Comparison of ENCODE assay signal across 8 cellular contexts in genomic region chr17:16194339-16194738, GRCh38. TPM values are rescaled to one million over a fixed set of nuclear protein-coding genes. Genes with fewer than 3 reads are reported as not detected.
DNase-seq lines count a peak whose midpoint lies in the region; ATAC-seq and TF ChIP-seq lines count a peak whose summit lies in the region.
"Not testable (repeated sequence)": the region's sequence is repeated elsewhere in the genome, so short reads cannot be mapped to it uniquely, and the experiment has no call there.

No MANE protein-coding gene starts in this region.

- not testable (repeated sequence) for H3K4me1 ChIP-seq in CD8-positive, alpha-beta T cell (ENCODE audit: insufficient read depth, low read length)

- DNase-seq in CD8-positive, alpha-beta T cell; T-helper 17 cell; activated CD4-positive, alpha-beta memory T cell treated with anti-CD3 and anti-CD28 coated beads, Interleukin-2, amount 10 ng/mL, durations not matched to agents 7 days and 5 days; activated T-helper 1 cell treated with anti-CD3 and anti-CD28 coated beads, Interleukin-12 subunit alpha, Interleukin-12 subunit beta, Interleukin-2, Interleukin-4 antibody, amounts not matched to agents 30 ng/mL and 10 ng/mL and 1 ng/mL, durations not matched to agents 14 hours and 24 hours and 36 hours (ENCODE audit: low spot score); activated naive CD8-positive, alpha-beta T cell treated with anti-CD3 and anti-CD28 coated beads for 36 hours; endothelial cell (ENCODE audit: low spot score); natural killer cell treated with Interleukin-12 subunit alpha and Interleukin-12 subunit beta and Interleukin-15 and Interleukin-18, amount 100 ng/mL, for 72 hours (ENCODE audit: low spot score); stimulated activated naive B cell treated with anti-CD40 and anti-IgM and Interleukin-4, amounts not matched to agents 10 μg/mL and 1 μg/mL and 100 μg/mL, for 72 hours: not testable (repeated sequence)

- not testable (repeated sequence) for H3K9me3 ChIP-seq in CD8-positive, alpha-beta T cell (ENCODE audit: low read length); T-helper 17 cell (ENCODE audit: control insufficient read depth, low read length, poor library complexity, severe bottlenecking)

- not testable (repeated sequence) for H3K27ac ChIP-seq in CD8-positive, alpha-beta T cell (ENCODE audit: low read depth, low read length)

- not testable (repeated sequence) for H3K4me3 Mint-ChIP-seq in CD8-positive, alpha-beta T cell; T-helper 17 cell; activated CD4-positive, alpha-beta memory T cell treated with anti-CD3 and anti-CD28 coated beads, Interleukin-2, amount 10 ng/mL, durations not matched to agents 7 days and 5 days; activated T-helper 1 cell treated with anti-CD3 and anti-CD28 coated beads, Interleukin-12 subunit alpha, Interleukin-12 subunit beta, Interleukin-2, Interleukin-4 antibody, amounts not matched to agents 30 ng/mL and 10 ng/mL and 1 ng/mL, durations not matched to agents 14 hours and 24 hours and 36 hours; activated naive CD8-positive, alpha-beta T cell treated with anti-CD3 and anti-CD28 coated beads for 36 hours; endothelial cell (ENCODE audit: unreplicated experiment); natural killer cell treated with Interleukin-12 subunit alpha and Interleukin-12 subunit beta and Interleukin-15 and Interleukin-18, amount 100 ng/mL, for 72 hours
- H3K4me3 Mint-ChIP-seq in stimulated activated naive B cell treated with anti-CD40 and anti-IgM and Interleukin-4, amounts not matched to agents 10 μg/mL and 1 μg/mL and 100 μg/mL, for 72 hours = peak overlapping the region in 1 of 2 donors; percentile 9

- H3K27ac Mint-ChIP-seq in CD8-positive, alpha-beta T cell = peak overlapping the region; percentile 46
- peak overlapping the region; percentile 96 for H3K27ac Mint-ChIP-seq in T-helper 17 cell
- peak overlapping the region; percentile 9 for H3K27ac Mint-ChIP-seq in activated CD4-positive, alpha-beta memory T cell treated with anti-CD3 and anti-CD28 coated beads, Interleukin-2, amount 10 ng/mL, durations not matched to agents 7 days and 5 days
- H3K27ac Mint-ChIP-seq in activated T-helper 1 cell treated with anti-CD3 and anti-CD28 coated beads, Interleukin-12 subunit alpha, Interleukin-12 subunit beta, Interleukin-2, Interleukin-4 antibody, amounts not matched to agents 30 ng/mL and 10 ng/mL and 1 ng/mL, durations not matched to agents 14 hours and 24 hours and 36 hours = peak overlapping the region; percentile 3
- H3K27ac Mint-ChIP-seq in activated naive CD8-positive, alpha-beta T cell treated with anti-CD3 and anti-CD28 coated beads for 36 hours = peak overlapping the region; percentile 14
- peak overlapping the region; percentile 65 for H3K27ac Mint-ChIP-seq in endothelial cell (ENCODE audit: unreplicated experiment)
- peak overlapping the region; percentile 3 to 16 for H3K27ac Mint-ChIP-seq in natural killer cell treated with Interleukin-12 subunit alpha and Interleukin-12 subunit beta and Interleukin-15 and Interleukin-18, amount 100 ng/mL, for 72 hours
- H3K27ac Mint-ChIP-seq in stimulated activated naive B cell treated with anti-CD40 and anti-IgM and Interleukin-4, amounts not matched to agents 10 μg/mL and 1 μg/mL and 100 μg/mL, for 72 hours = peak overlapping the region; percentile 70

- intact Hi-C loops in CD8-positive, alpha-beta T cell (cut with DNase I, micrococcal nuclease); activated T-helper 1 cell treated with anti-CD3 and anti-CD28 coated beads, Interleukin-12 subunit alpha, Interleukin-12 subunit beta, Interleukin-2, Interleukin-4 antibody, amounts not matched to agents 30 ng/mL and 10 ng/mL and 1 ng/mL, durations not matched to agents 14 hours and 24 hours and 36 hours (cut with micrococcal nuclease): not testable (repeated sequence)

- H3K36me3 Mint-ChIP-seq in CD8-positive, alpha-beta T cell = peaks cover 68% of the 10 kb centered on the region
- H3K36me3 Mint-ChIP-seq in T-helper 17 cell (ENCODE audit: low read depth) (peaks cover 13% of the 10 kb centered on the region), endothelial cell (ENCODE audit: low read depth, unreplicated experiment) (peaks cover 16% of the 10 kb centered on the region)
- peaks cover 46% of the 10 kb centered on the region for H3K36me3 Mint-ChIP-seq in activated CD4-positive, alpha-beta memory T cell treated with anti-CD3 and anti-CD28 coated beads, Interleukin-2, amount 10 ng/mL, durations not matched to agents 7 days and 5 days (ENCODE audit: low read depth)
- H3K36me3 Mint-ChIP-seq in activated T-helper 1 cell treated with anti-CD3 and anti-CD28 coated beads, Interleukin-12 subunit alpha, Interleukin-12 subunit beta, Interleukin-2, Interleukin-4 antibody, amounts not matched to agents 30 ng/mL and 10 ng/mL and 1 ng/mL, durations not matched to agents 14 hours and 24 hours and 36 hours (ENCODE audit: low read depth) = peaks cover 24% of the 10 kb centered on the region
- H3K36me3 Mint-ChIP-seq in activated naive CD8-positive, alpha-beta T cell treated with anti-CD3 and anti-CD28 coated beads for 36 hours = peaks cover 32% of the 10 kb centered on the region
- not testable (repeated sequence) for H3K36me3 Mint-ChIP-seq in natural killer cell treated with Interleukin-12 subunit alpha and Interleukin-12 subunit beta and Interleukin-15 and Interleukin-18, amount 100 ng/mL, for 72 hours
- peaks cover 40 to 47% of the 10 kb centered on the region in 2 donors for H3K36me3 Mint-ChIP-seq in stimulated activated naive B cell treated with anti-CD40 and anti-IgM and Interleukin-4, amounts not matched to agents 10 μg/mL and 1 μg/mL and 100 μg/mL, for 72 hours

- TF ChIP-seq CTCF in CD8-positive, alpha-beta T cell (IDR thresholded peaks at IDR 0.05); endothelial cell (IDR thresholded peaks at IDR 0.05; ENCODE audit: unreplicated experiment): not testable (repeated sequence)

- H3K27me3 ChIP-seq in CD8-positive, alpha-beta T cell (ENCODE audit: insufficient read depth, low read length) = not testable (repeated sequence)

- peaks cover 44% of the 10 kb centered on the region for H3K4me1 Mint-ChIP-seq in CD8-positive, alpha-beta T cell (ENCODE audit: low read depth)
- H3K4me1 Mint-ChIP-seq in T-helper 17 cell (peaks cover 30% of the 10 kb centered on the region), endothelial cell (ENCODE audit: unreplicated experiment) (peaks cover 10% of the 10 kb centered on the region)
- peaks cover 23% of the 10 kb centered on the region for H3K4me1 Mint-ChIP-seq in activated CD4-positive, alpha-beta memory T cell treated with anti-CD3 and anti-CD28 coated beads, Interleukin-2, amount 10 ng/mL, durations not matched to agents 7 days and 5 days
- H3K4me1 Mint-ChIP-seq in activated T-helper 1 cell treated with anti-CD3 and anti-CD28 coated beads, Interleukin-12 subunit alpha, Interleukin-12 subunit beta, Interleukin-2, Interleukin-4 antibody, amounts not matched to agents 30 ng/mL and 10 ng/mL and 1 ng/mL, durations not matched to agents 14 hours and 24 hours and 36 hours (ENCODE audit: low read depth) = peaks cover 22% of the 10 kb centered on the region
- peaks cover 24% of the 10 kb centered on the region for H3K4me1 Mint-ChIP-seq in activated naive CD8-positive, alpha-beta T cell treated with anti-CD3 and anti-CD28 coated beads for 36 hours
- H3K4me1 Mint-ChIP-seq in natural killer cell treated with Interleukin-12 subunit alpha and Interleukin-12 subunit beta and Interleukin-15 and Interleukin-18, amount 100 ng/mL, for 72 hours (ENCODE audit: low read depth in 2 of 2) = peaks cover 20 to 23% of the 10 kb centered on the region in 2 donors
- peaks cover 12 to 28% of the 10 kb centered on the region in 2 donors for H3K4me1 Mint-ChIP-seq in stimulated activated naive B cell treated with anti-CD40 and anti-IgM and Interleukin-4, amounts not matched to agents 10 μg/mL and 1 μg/mL and 100 μg/mL, for 72 hours

- ATAC-seq in CD8-positive, alpha-beta T cell; T-helper 17 cell; natural killer cell treated with Interleukin-12 subunit alpha and Interleukin-12 subunit beta and Interleukin-15 and Interleukin-18, amount 100 ng/mL, for 72 hours; stimulated activated naive B cell treated with anti-CD40 and anti-IgM and Interleukin-4, amounts not matched to agents 10 μg/mL and 1 μg/mL and 100 μg/mL, for 72 hours (replicated peaks): not testable (repeated sequence)

- CTCF ChIA-PET in CD8-positive, alpha-beta T cell (lab: Charles Lee) = not testable (repeated sequence)
- CTCF ChIA-PET in activated CD4-positive, alpha-beta memory T cell treated with anti-CD3 and anti-CD28 coated beads, Interleukin-2, amount 10 ng/mL, durations not matched to agents 7 days and 5 days (lab: Charles Lee) = interaction anchor here (0.8 kb wide), 1 partner anchor 21 kb away, joined by 3 read pairs; no protein-coding TSS in a partner anchor

- not testable (repeated sequence) for H3K27me3 Mint-ChIP-seq in CD8-positive, alpha-beta T cell (ENCODE audit: low read depth); T-helper 17 cell; activated CD4-positive, alpha-beta memory T cell treated with anti-CD3 and anti-CD28 coated beads, Interleukin-2, amount 10 ng/mL, durations not matched to agents 7 days and 5 days; activated T-helper 1 cell treated with anti-CD3 and anti-CD28 coated beads, Interleukin-12 subunit alpha, Interleukin-12 subunit beta, Interleukin-2, Interleukin-4 antibody, amounts not matched to agents 30 ng/mL and 10 ng/mL and 1 ng/mL, durations not matched to agents 14 hours and 24 hours and 36 hours (ENCODE audit: insufficient read depth); activated naive CD8-positive, alpha-beta T cell treated with anti-CD3 and anti-CD28 coated beads for 36 hours; endothelial cell (ENCODE audit: unreplicated experiment); natural killer cell treated with Interleukin-12 subunit alpha and Interleukin-12 subunit beta and Interleukin-15 and Interleukin-18, amount 100 ng/mL, for 72 hours; stimulated activated naive B cell treated with anti-CD40 and anti-IgM and Interleukin-4, amounts not matched to agents 10 μg/mL and 1 μg/mL and 100 μg/mL, for 72 hours

- POLR2A ChIA-PET in CD8-positive, alpha-beta T cell (lab: Charles Lee); activated CD4-positive, alpha-beta memory T cell treated with anti-CD3 and anti-CD28 coated beads, Interleukin-2, amount 10 ng/mL, durations not matched to agents 7 days and 5 days (lab: Charles Lee): not testable (repeated sequence)

- not testable (repeated sequence) for H3K4me3 ChIP-seq in CD8-positive, alpha-beta T cell (ENCODE audit: low read depth, low read length)

- peaks cover 10% of the 10 kb centered on the region for H3K36me3 ChIP-seq in CD8-positive, alpha-beta T cell (ENCODE audit: insufficient read depth, low read length)

- H3K9me3 Mint-ChIP-seq in CD8-positive, alpha-beta T cell; activated CD4-positive, alpha-beta memory T cell treated with anti-CD3 and anti-CD28 coated beads, Interleukin-2, amount 10 ng/mL, durations not matched to agents 7 days and 5 days; activated T-helper 1 cell treated with anti-CD3 and anti-CD28 coated beads, Interleukin-12 subunit alpha, Interleukin-12 subunit beta, Interleukin-2, Interleukin-4 antibody, amounts not matched to agents 30 ng/mL and 10 ng/mL and 1 ng/mL, durations not matched to agents 14 hours and 24 hours and 36 hours; activated naive CD8-positive, alpha-beta T cell treated with anti-CD3 and anti-CD28 coated beads for 36 hours; endothelial cell (ENCODE audit: unreplicated experiment); natural killer cell treated with Interleukin-12 subunit alpha and Interleukin-12 subunit beta and Interleukin-15 and Interleukin-18, amount 100 ng/mL, for 72 hours; stimulated activated naive B cell treated with anti-CD40 and anti-IgM and Interleukin-4, amounts not matched to agents 10 μg/mL and 1 μg/mL and 100 μg/mL, for 72 hours: not testable (repeated sequence)

RNA-seq across cellular contexts. Expression of gene NCOR1, which starts 21.0 kb away (rescaled TPM):
- 100 to 1,000 TPM; 119 TPM for total RNA-seq in CD8-positive, alpha-beta T cell
- total RNA-seq in T-helper 17 cell = 100 to 1,000 TPM; 155 to 161 TPM
- total RNA-seq in activated CD4-positive, alpha-beta memory T cell treated with anti-CD3 and anti-CD28 coated beads, Interleukin-2, amount 10 ng/mL, durations not matched to agents 7 days and 5 days = 100 to 1,000 TPM; 136 to 141 TPM
- 123 and 131 TPM in 2 replicates for total RNA-seq in activated T-helper 1 cell treated with anti-CD3 and anti-CD28 coated beads, Interleukin-12 subunit alpha, Interleukin-12 subunit beta, Interleukin-2, Interleukin-4 antibody, amounts not matched to agents 30 ng/mL and 10 ng/mL and 1 ng/mL, durations not matched to agents 14 hours and 24 hours and 36 hours
- 100 to 1,000 TPM; 122 to 131 TPM for total RNA-seq in activated naive CD8-positive, alpha-beta T cell treated with anti-CD3 and anti-CD28 coated beads for 36 hours
- total RNA-seq in endothelial cell (ENCODE audit: unreplicated experiment) = 104 TPM
- total RNA-seq in natural killer cell treated with Interleukin-12 subunit alpha and Interleukin-12 subunit beta and Interleukin-15 and Interleukin-18, amount 100 ng/mL, for 72 hours = 100 to 1,000 TPM; 146 to 193 TPM

RNA-seq across cellular contexts. Expression of gene PIGL, which starts 22.7 kb away (rescaled TPM):
- 10 to 100 TPM; 36.7 to 40.9 TPM for total RNA-seq in CD8-positive, alpha-beta T cell
- total RNA-seq in T-helper 17 cell (10 to 100 TPM; 54.5 to 69.0 TPM), endothelial cell (ENCODE audit: unreplicated experiment) (23.1 TPM)
- total RNA-seq in activated CD4-positive, alpha-beta memory T cell treated with anti-CD3 and anti-CD28 coated beads, Interleukin-2, amount 10 ng/mL, durations not matched to agents 7 days and 5 days = 10 to 100 TPM; 30.5 to 35.2 TPM
- 45.7 and 46.1 TPM in 2 replicates for total RNA-seq in activated T-helper 1 cell treated with anti-CD3 and anti-CD28 coated beads, Interleukin-12 subunit alpha, Interleukin-12 subunit beta, Interleukin-2, Interleukin-4 antibody, amounts not matched to agents 30 ng/mL and 10 ng/mL and 1 ng/mL, durations not matched to agents 14 hours and 24 hours and 36 hours
- total RNA-seq in activated naive CD8-positive, alpha-beta T cell treated with anti-CD3 and anti-CD28 coated beads for 36 hours = 10 to 100 TPM; 29.9 to 31.3 TPM
- total RNA-seq in natural killer cell treated with Interleukin-12 subunit alpha and Interleukin-12 subunit beta and Interleukin-15 and Interleukin-18, amount 100 ng/mL, for 72 hours = 10 to 100 TPM; 26.4 to 67.4 TPM

Comparison
In these comparisons a context has a peak if more than half of its experiments do, and no peak if none do; other contexts are left out.
1. H3K27ac Mint-ChIP-seq: peak in every context shown above with its lines; median percentile 96 in T-helper 17 cell; 70 in stimulated activated naive B cell treated with anti-CD40 and anti-IgM and Interleukin-4, amounts not matched to agents 10 μg/mL and 1 μg/mL and 100 μg/mL, for 72 hours; 65 in endothelial cell; 46 in CD8-positive, alpha-beta T cell; 14 in activated naive CD8-positive, alpha-beta T cell treated with anti-CD3 and anti-CD28 coated beads for 36 hours; 10 in natural killer cell treated with Interleukin-12 subunit alpha and Interleukin-12 subunit beta and Interleukin-15 and Interleukin-18, amount 100 ng/mL, for 72 hours; 9 in activated CD4-positive, alpha-beta memory T cell treated with anti-CD3 and anti-CD28 coated beads, Interleukin-2, amount 10 ng/mL, durations not matched to agents 7 days and 5 days; 3 in activated T-helper 1 cell treated with anti-CD3 and anti-CD28 coated beads, Interleukin-12 subunit alpha, Interleukin-12 subunit beta, Interleukin-2, Interleukin-4 antibody, amounts not matched to agents 30 ng/mL and 10 ng/mL and 1 ng/mL, durations not matched to agents 14 hours and 24 hours and 36 hours.